In genomic region chr12:6470375-6471163, GRCh38 we compare ENCODE assay signal across 8 cellular contexts. TPM values are rescaled to one million over a fixed set of nuclear protein-coding genes. Genes with fewer than 3 reads are reported as not detected.
DNase-seq lines count a peak whose midpoint lies in the region; ATAC-seq, FAIRE-seq and TF ChIP-seq lines count a peak whose summit lies in the region.

Gene VAMP1 (minus strand): TSS chr12:6470677. CDS start chr12:6470531, 146 bp downstream.

- 0 to 1% (median 0%) methylated on average over 3 to 69 of the region's 69 CpGs for WGBS in adrenal gland, 4 donors
- WGBS in heart right ventricle, 2 donors, result 0 to 1% methylated on average over 64 to 69 of the region's 69 CpGs

- H3K4me1 ChIP-seq in adrenal gland (replicated peaks in 1 of 2), result peaks cover 19 to 27% of the 10 kb centered on the region in 2 donors
- H3K4me1 ChIP-seq in heart right ventricle, result peaks cover 4 to 45% (median 21%) of the 10 kb centered on the region in 9 donors

- H3K9me3 ChIP-seq in adrenal gland (replicated peaks in 1 of 3), result no peaks in the 10 kb centered on the region
- no peaks in the 10 kb centered on the region for H3K9me3 ChIP-seq in heart right ventricle

- no peaks in the 10 kb centered on the region for H3K27me3 ChIP-seq in adrenal gland
- no peaks in the 10 kb centered on the region for H3K27me3 ChIP-seq in heart right ventricle

- peak within 1 kb of the TSS in 4 of 5 donors; percentile 77 to 90 (median 86) for H3K27ac ChIP-seq in adrenal gland
- peak within 1 kb of the TSS; percentile 16 to 93 (median 86) for H3K27ac ChIP-seq in heart right ventricle

- H3K4me3 ChIP-seq in adrenal gland, result peak within 1 kb of the TSS; percentile 36 to 96 (median 66)
- H3K4me3 ChIP-seq in heart right ventricle, result peak within 1 kb of the TSS; percentile 60 to 78 (median 72)

- DNase-seq in GM12892 (ENCODE audit: insufficient read length), result peak; percentile 94
- DNase-seq in NCI-H146 (lab: John Stamatoyannopoulos, UW), result peak; percentile 100
- DNase-seq in T-helper 1 cell, result peak; percentile 94 to 99 (median 97)
- peak; percentile 97 to 99 (median 99) for DNase-seq in adrenal gland
- DNase-seq in heart right ventricle, result peak; percentile 97 to 98
- peak; percentile 100 for DNase-seq in posterior vena cava (ENCODE audit: low spot score)
- DNase-seq in ureter (ENCODE audit: low spot score), result peak; percentile 97

- H3K36me3 ChIP-seq in adrenal gland (replicated peaks in 1 of 2) (peaks cover 0 to 10% of the 10 kb centered on the region in 2 donors), heart right ventricle (peaks cover 0 to 13% (median 5%) of the 10 kb centered on the region in 9 donors)

- peak; percentile 98 for FAIRE-seq in GM12892 (lab: Jason Lieb, UNC)

- TF ChIP-seq CTCF in adrenal gland (IDR thresholded peaks at IDR 0.05) (peak in 3 of 6 experiments; percentile 21 to 28 (median 23)), heart right ventricle (IDR thresholded peaks at IDR 0.05) (peak in 2 of 9 donors; percentile 9 to 16)

- TF ChIP-seq POLR2A in GM12892 (IDR thresholded peaks at IDR 0.05; ENCODE audit: low read depth, low read length), result peak; percentile 100
- peak; percentile 99 to 100 for TF ChIP-seq POLR2A in adrenal gland (IDR thresholded peaks at IDR 0.05)

- intact Hi-C loops in adrenal gland (cut with DNase I), result no loop called here
- intact Hi-C loops in heart right ventricle (cut with DNase I), result loop anchor here in 5 of 10 donors (1.0 to 10.0 kb wide), 4 partner anchors 23 to 64 kb away; partner anchors contain the start of genes GAPDH (in 5 of the 5) and MRPL51 (in 1 of the 5)
- intact Hi-C loops in posterior vena cava (cut with DNase I), result no loop called here

- ATAC-seq in HG02852 (IDR thresholded peaks at IDR 0.05; ENCODE audit: unreplicated experiment), result peak; percentile 89
- peak; percentile 97 to 99 (median 98) for ATAC-seq in heart right ventricle

RNA-seq across cellular contexts. Expression of gene VAMP1, which starts in this region (rescaled TPM):
- 29.2 TPM for polyA plus RNA-seq in GM12892 (2012; ENCODE audit: missing spikeins)
- 10 to 100 TPM in 3 of 8 donors, 1 to 10 TPM in 5; 5.1 to 16.8 (median 9.1) TPM for total RNA-seq in adrenal gland
- 10 to 100 TPM in 1 of 3 donors, 1 to 10 TPM in 2; 7.3 to 26.7 (median 9.6) TPM for polyA plus RNA-seq in adrenal gland
- 1 to 10 TPM; 1.4 to 6.1 (median 3.0) TPM for total RNA-seq in heart right ventricle
- polyA plus RNA-seq in heart right ventricle, result 10 to 100 TPM in 1 of 2 donors, 1 to 10 TPM in 1; 2.7 to 10.2 TPM
- 10 to 100 TPM in 1 of 2 donors, 1 to 10 TPM in 1; 6.2 to 11.1 TPM for total RNA-seq in posterior vena cava
- total RNA-seq in ureter, result 16.0 TPM

Comparison
In these comparisons a context has a peak if more than half of its experiments do, and no peak if none do; other contexts are left out.
1. Peak in every context shown above with its lines: DNase-seq, ATAC-seq, H3K4me3 ChIP-seq and H3K27ac ChIP-seq.